In the genomic region with DNA sequence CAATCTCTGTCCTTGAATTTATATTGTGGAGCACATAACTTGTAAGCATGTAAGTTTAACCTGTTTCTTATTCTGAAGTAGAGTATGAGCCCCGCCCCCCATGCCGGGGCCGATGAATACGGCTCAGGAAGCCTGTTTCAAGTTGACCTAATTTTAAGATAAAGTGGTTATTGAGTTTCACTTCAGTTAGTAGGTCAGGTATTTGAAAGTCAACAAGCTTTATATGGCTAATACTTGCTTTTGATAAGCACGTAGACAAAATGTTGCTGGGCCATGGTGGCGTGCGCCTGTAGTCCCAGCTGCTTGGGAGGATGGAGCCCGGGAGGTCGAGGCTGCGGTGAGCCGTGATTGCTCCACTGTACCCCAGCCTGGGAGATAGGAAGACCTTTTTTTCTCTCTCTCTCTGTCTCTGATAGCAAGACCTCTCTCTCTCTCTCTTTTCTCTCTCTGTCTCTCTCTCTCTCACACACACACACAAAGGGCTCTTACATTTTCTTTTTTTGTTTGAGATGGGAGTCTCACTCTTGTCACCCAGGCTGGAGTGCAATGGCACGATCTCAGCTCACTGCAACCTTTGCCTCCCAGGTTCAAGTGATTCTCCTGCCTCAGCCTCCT, we compare ENCODE assay signal across 1 cellular context.
TF ChIP-seq lines count a peak whose summit lies in the region.

No MANE protein-coding gene starts in this region.

TF ChIP-seq in HepG2, 621 proteins besides CTCF, POLR2A, EP300 and RAD21:
- TF ChIP-seq MYNN (CRISPR knock-in tag; IDR thresholded peaks at IDR 0.05; ENCODE audit: low read depth) (no peak), KDM2A (CRISPR knock-in tag; IDR thresholded peaks at IDR 0.05; ENCODE audit: borderline replicate concordance, low read depth) (0 out of 2 replicates have a peak, but pooled peaks have one; percentile 24), POLR2G (IDR thresholded peaks at IDR 0.05; ENCODE audit: low read depth, low read length) (0 out of 2 replicates have a peak, but pooled peaks have one; percentile 19), ZNF556 (CRISPR knock-in tag; IDR thresholded peaks at IDR 0.05; ENCODE audit: borderline replicate concordance) (no peak)
TF ChIP-seq in HepG2: peak in this region for 2.
